In genomic region chr15:66389859-66390382, GRCh38 we compare ENCODE assay signal across 11 cellular contexts. TPM values are rescaled to one million over a fixed set of nuclear protein-coding genes. Genes with fewer than 3 reads are reported as not detected.
DNase-seq lines count a peak whose midpoint lies in the region; ATAC-seq and TF ChIP-seq lines count a peak whose summit lies in the region.
"Had no signal": no experiment of that assay in that cellular context is flagged by ENCODE, and none has a peak within 500 bp of the region (broad histone marks: within the 10 kb centered on the region; RNA-seq: fewer than 3 reads in every experiment).

No MANE protein-coding gene starts in this region.

- H3K9me3 Mint-ChIP-seq in activated CD4-positive, alpha-beta memory T cell treated with anti-CD3 and anti-CD28 coated beads, Interleukin-2, amount 10 ng/mL, durations not matched to agents 7 days and 5 days, result no peaks in the 10 kb centered on the region

- no peak for TF ChIP-seq CTCF in DOHH2 (IDR thresholded peaks at IDR 0.05; ENCODE audit: low read depth, low read length, poor library complexity, severe bottlenecking)

- peak; percentile 25 for DNase-seq in HT1080 (ENCODE audit: low read depth)
- no peak for DNase-seq in activated CD4-positive, alpha-beta memory T cell treated with anti-CD3 and anti-CD28 coated beads, Interleukin-2, amount 10 ng/mL, durations not matched to agents 7 days and 5 days
- DNase-seq in kidney tubule cell (ENCODE audit: low spot score), result peak; percentile 26
- DNase-seq in NCI-H345 treated with DMSO at 0.1 percent for 48 hours (lab: John Stamatoyannopoulos, UW; ENCODE audit: unreplicated experiment), result no peak
- no peak for DNase-seq in midbrain (lab: John Stamatoyannopoulos, UW)
- DNase-seq in NCI-H510A treated with DMSO at 0.1 percent for 48 hours (lab: John Stamatoyannopoulos, UW), result no peak
- DNase-seq: activated CD4-positive, alpha-beta T cell treated with anti-CD3 and anti-CD28 coated beads, Interleukin-2, amount 50 U/mL, for 1 hour; NK-92 treated with Interleukin-12 subunit alpha and Interleukin-12 subunit beta, amount 100 ng/mL, for 24 hours; occipital lobe had no signal

- peaks cover 68% of the 10 kb centered on the region for H3K36me3 ChIP-seq in DOHH2 (ENCODE audit: control insufficient read depth, low read length)

- peaks cover 94% of the 10 kb centered on the region for H3K79me2 ChIP-seq in DOHH2 (ENCODE audit: control insufficient read depth, low read length)

- H3K4me3 ChIP-seq in DOHH2 (ENCODE audit: low read length), result peak overlapping the region; percentile 86

- H3K27ac ChIP-seq in DOHH2 (ENCODE audit: low read depth, low read length), result peak overlapping the region; percentile 87

- no peaks in the 10 kb centered on the region for H3K9me2 ChIP-seq in DOHH2 (replicated peaks; ENCODE audit: control insufficient read depth, low read length)

- peaks cover 71% of the 10 kb centered on the region for H3K4me1 ChIP-seq in DOHH2 (ENCODE audit: control insufficient read depth, low read length)

- no peaks in the 10 kb centered on the region for H3K27me3 Mint-ChIP-seq in activated CD4-positive, alpha-beta memory T cell treated with anti-CD3 and anti-CD28 coated beads, Interleukin-2, amount 10 ng/mL, durations not matched to agents 7 days and 5 days

- ATAC-seq in HG03139 (IDR thresholded peaks at IDR 0.05; ENCODE audit: unreplicated experiment), result no peak

- H3K36me3 Mint-ChIP-seq in activated CD4-positive, alpha-beta memory T cell treated with anti-CD3 and anti-CD28 coated beads, Interleukin-2, amount 10 ng/mL, durations not matched to agents 7 days and 5 days (ENCODE audit: low read depth), result peaks cover 50% of the 10 kb centered on the region

- H3K27ac Mint-ChIP-seq in activated CD4-positive, alpha-beta memory T cell treated with anti-CD3 and anti-CD28 coated beads, Interleukin-2, amount 10 ng/mL, durations not matched to agents 7 days and 5 days, result peak overlapping the region; percentile 79

- POLR2A ChIA-PET in activated CD4-positive, alpha-beta memory T cell treated with anti-CD3 and anti-CD28 coated beads, Interleukin-2, amount 10 ng/mL, durations not matched to agents 7 days and 5 days (lab: Charles Lee), result interaction anchor here (0.6 to 7.0 kb wide), 10 partner anchors 12 to 115 kb away, joined by 3 to 110 read pairs (median 4); partner anchors contain the start of genes RPL4, SNAPC5 and ZWILCH

- CTCF ChIA-PET in activated CD4-positive, alpha-beta memory T cell treated with anti-CD3 and anti-CD28 coated beads, Interleukin-2, amount 10 ng/mL, durations not matched to agents 7 days and 5 days (lab: Charles Lee), result interaction anchor here (0.5 to 7.7 kb wide), 5 partner anchors 12 to 108 kb away, joined by 3 to 127 read pairs (median 3); partner anchors contain the start of gene SNAPC5

- no peaks in the 10 kb centered on the region for H3K9me3 ChIP-seq in DOHH2 (ENCODE audit: control insufficient read depth, insufficient read depth, low read length)

- peaks cover 26% of the 10 kb centered on the region for H3F3A ChIP-seq in DOHH2 (ENCODE audit: control insufficient read depth, insufficient read depth)

- no peaks in the 10 kb centered on the region for H3K27me3 ChIP-seq in DOHH2 (ENCODE audit: control insufficient read depth, low read length)

- peaks cover 31% of the 10 kb centered on the region for H4K20me1 ChIP-seq in DOHH2 (ENCODE audit: control insufficient read depth, insufficient read depth, low read depth, low read length)

- peak overlapping the region; percentile 95 for H3K4me3 Mint-ChIP-seq in activated CD4-positive, alpha-beta memory T cell treated with anti-CD3 and anti-CD28 coated beads, Interleukin-2, amount 10 ng/mL, durations not matched to agents 7 days and 5 days

- H3K4me1 Mint-ChIP-seq in activated CD4-positive, alpha-beta memory T cell treated with anti-CD3 and anti-CD28 coated beads, Interleukin-2, amount 10 ng/mL, durations not matched to agents 7 days and 5 days, result peaks cover 77% of the 10 kb centered on the region

- H3K4me2 ChIP-seq in DOHH2 (ENCODE audit: low read length), result peak overlapping the region; percentile 71

RNA-seq across cellular contexts. Expression of gene MAP2K1, which starts 3.2 kb away (rescaled TPM):
- total RNA-seq in HT1080 (2014; rRNA removed; shearing (Covaris generic)), result 53.2 and 63.5 TPM in 2 replicates
- polyA plus RNA-seq in HT1080 (2015; cell fraction: cytosol; rRNA removed), result 108 TPM in 2 replicates
- 105 and 111 TPM in 2 replicates for polyA plus RNA-seq in HT1080 (2015; cell fraction: nucleus; rRNA removed)
- total RNA-seq in activated CD4-positive, alpha-beta memory T cell treated with anti-CD3 and anti-CD28 coated beads, Interleukin-2, amount 10 ng/mL, durations not matched to agents 7 days and 5 days, result 10 to 100 TPM; 87.6 to 89.0 TPM

RNA-seq across cellular contexts. Expression of gene TIPIN, which starts 33.4 kb away (rescaled TPM):
- total RNA-seq in HT1080 (2014; rRNA removed; shearing (Covaris generic)), result 21.9 TPM in 2 replicates
- 13.9 and 15.6 TPM in 2 replicates for polyA plus RNA-seq in HT1080 (2015; cell fraction: cytosol; rRNA removed)
- 10.4 and 13.4 TPM in 2 replicates for polyA plus RNA-seq in HT1080 (2015; cell fraction: nucleus; rRNA removed)
- 10 to 100 TPM; 27.2 to 28.9 TPM for total RNA-seq in activated CD4-positive, alpha-beta memory T cell treated with anti-CD3 and anti-CD28 coated beads, Interleukin-2, amount 10 ng/mL, durations not matched to agents 7 days and 5 days

Comparison
In these comparisons a context has a peak if more than half of its experiments do, and no peak if none do; other contexts are left out.
1. DNase-seq: peak in HT1080 (single experiment) and kidney tubule cell (single experiment); none in activated CD4-positive, alpha-beta memory T cell treated with anti-CD3 and anti-CD28 coated beads, Interleukin-2, amount 10 ng/mL, durations not matched to agents 7 days and 5 days (single experiment), NCI-H345 treated with DMSO at 0.1 percent for 48 hours (single experiment), midbrain (single experiment) and NCI-H510A treated with DMSO at 0.1 percent for 48 hours (single experiment).